In genomic region chr11:115241899-115242298, GRCh38 we compare ENCODE assay signal across 17 cellular contexts.
DNase-seq lines count a peak whose midpoint lies in the region; ATAC-seq and TF ChIP-seq lines count a peak whose summit lies in the region.
"Had no signal": no experiment of that assay in that cellular context is flagged by ENCODE, and none has a peak within 500 bp of the region (broad histone marks: within the 10 kb centered on the region; RNA-seq: fewer than 3 reads in every experiment).

No MANE protein-coding gene starts in this region.

- H3K36me3 ChIP-seq in Caco-2 (ENCODE audit: control insufficient read depth, insufficient read depth, low read length) = no peaks in the 10 kb centered on the region

- no TSS peak for BruUV-seq in Caco-2 (replicated peaks; lab: Mats Ljungman, UMichigan)

- H3K9me3 Mint-ChIP-seq in Caco-2 (ENCODE audit: unreplicated experiment) = peaks cover 6% of the 10 kb centered on the region

- H3K4me3 Mint-ChIP-seq in Caco-2 (ENCODE audit: unreplicated experiment) = no peak overlapping the region

- no peaks in the 10 kb centered on the region for H3K27me3 Mint-ChIP-seq in Caco-2 (ENCODE audit: insufficient read depth, unreplicated experiment)

- H3K36me3 Mint-ChIP-seq in Caco-2 (ENCODE audit: insufficient read depth, unreplicated experiment) = peaks cover 63% of the 10 kb centered on the region

- DNase-seq in Caco-2 (no peak), NCI-H1092 (lab: John Stamatoyannopoulos, UW) (peak; percentile 77), NCI-H2029 treated with DMSO at 0.1 percent for 48 hours (lab: John Stamatoyannopoulos, UW) (peak; percentile 43), NCI-H69 (lab: John Stamatoyannopoulos, UW) (peak; percentile 92), GDM1 (lab: John Stamatoyannopoulos, UW) (no peak)
- DNase-seq in activated CD8-positive, alpha-beta memory T cell treated with anti-CD3 and anti-CD28 coated beads for 24 hours = no peak
- DNase-seq: AML-193, Calu3, DND-41, GF-D8, GOT3, Karpas-422, MM.1S, NCI-H1694 treated with DMSO at 0.1 percent for 48 hours, PC-9, T1000 had no signal

- POLR2A ChIA-PET in Caco-2 (lab: Charles Lee) = interaction anchor here (0.7 kb wide), 1 partner anchor 39 kb away, joined by 6 read pairs; no protein-coding TSS in a partner anchor

- H3K4me3 ChIP-seq in Caco-2 (ENCODE audit: low read depth, low read length) = no peak overlapping the region
- H3K4me3 ChIP-seq: PC-9 had no signal

- H3K9me3 ChIP-seq in Caco-2 = no peaks in the 10 kb centered on the region

- H3K27me3 ChIP-seq in Caco-2 (replicated peaks; ENCODE audit: control insufficient read depth, insufficient read depth, low read length) = no peaks in the 10 kb centered on the region

- intact Hi-C loops in Caco-2 (cut with micrococcal nuclease; ENCODE audit: unreplicated experiment) = no loop called here

- CTCF ChIA-PET in Caco-2 (lab: Charles Lee) = no interaction called here

- peaks cover 27% of the 10 kb centered on the region for H3K4me1 Mint-ChIP-seq in Caco-2 (ENCODE audit: low read depth, unreplicated experiment)

- peak overlapping the region; percentile 68 for H3K27ac Mint-ChIP-seq in Caco-2 (ENCODE audit: unreplicated experiment)

- ATAC-seq in HG02884 (IDR thresholded peaks at IDR 0.05; ENCODE audit: unreplicated experiment) = no peak

- H3K4me1 ChIP-seq in Caco-2 = peaks cover 29% of the 10 kb centered on the region

- no peak for TF ChIP-seq CTCF in Caco-2 (IDR thresholded peaks at IDR 0.05; ENCODE audit: insufficient read depth in 1 of 2, low read depth in 1 of 2, low read length in 1 of 2, severe bottlenecking in 1 of 2, unreplicated experiment in 1 of 2)

Comparison
In these comparisons a context has a peak if more than half of its experiments do, and no peak if none do; other contexts are left out.
1. DNase-seq: peak in NCI-H1092 (single experiment), NCI-H2029 treated with DMSO at 0.1 percent for 48 hours (single experiment) and NCI-H69 (single experiment); none in Caco-2 (0 of 2), GDM1 (single experiment) and activated CD8-positive, alpha-beta memory T cell treated with anti-CD3 and anti-CD28 coated beads for 24 hours (single experiment).